ENCODE assay signal across 8 cellular contexts in the genomic region with DNA sequence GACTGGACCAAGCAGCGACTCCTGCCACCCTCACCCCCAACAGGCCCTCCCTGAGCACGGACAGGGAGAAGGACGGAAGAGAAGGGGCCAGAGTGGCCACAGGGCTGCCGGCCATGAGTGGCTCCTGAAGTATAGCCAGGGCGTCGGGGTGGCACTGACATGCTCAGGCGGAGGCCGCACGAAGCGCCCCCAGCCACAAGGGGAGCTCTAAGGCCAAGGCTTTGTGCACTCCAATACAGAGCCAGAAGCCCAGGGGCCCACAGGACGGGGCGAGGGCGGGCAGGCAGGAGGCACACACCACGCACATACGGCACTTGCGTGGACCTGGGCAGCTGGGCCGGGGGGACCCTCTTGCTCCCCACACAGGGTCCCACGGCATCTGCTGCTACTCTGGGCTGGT. TPM values are rescaled to one million over a fixed set of nuclear protein-coding genes. Genes with fewer than 3 reads are reported as not detected.
DNase-seq lines count a peak whose midpoint lies in the region; ATAC-seq, FAIRE-seq and TF ChIP-seq lines count a peak whose summit lies in the region.

No MANE protein-coding gene starts in this region.

- POLR2A ChIA-PET in BJ (lab: Charles Lee) = interaction anchor here (0.6 kb wide), 1 partner anchor 29 kb away, joined by 3 read pairs; no protein-coding TSS in a partner anchor
- POLR2A ChIA-PET in activated CD4-positive, alpha-beta memory T cell treated with anti-CD3 and anti-CD28 coated beads, Interleukin-2, amount 10 ng/mL, durations not matched to agents 7 days and 5 days (lab: Charles Lee) = interaction anchor here (1.1 to 34.9 kb wide), 3 partner anchors 7 to 298 kb away, joined by 4 to 3221 read pairs (median 283); partner anchors contain the start of gene KLF2

- TF ChIP-seq POLR2A in right lobe of liver (IDR thresholded peaks at IDR 0.05) = no peak

- TF ChIP-seq CTCF in BJ (IDR thresholded peaks at IDR 0.05; ENCODE audit: insufficient read depth, low read depth, low read length) (peak; percentile 46), right lobe of liver (IDR thresholded peaks at IDR 0.05) (peak in 3 of 4 donors; percentile 20 to 34 (median 23))

- DNase-seq in BJ (ENCODE audit: low read depth) = no peak
- peak; percentile 91 for DNase-seq in H7
- DNase-seq in activated CD4-positive, alpha-beta memory T cell treated with anti-CD3 and anti-CD28 coated beads, Interleukin-2, amount 10 ng/mL, durations not matched to agents 7 days and 5 days = peak; percentile 35
- no peak for DNase-seq in right lobe of liver
- no peak for DNase-seq in frontal cortex (ENCODE audit: low spot score in 2 of 2)

- no peaks in the 10 kb centered on the region for H3K9me3 ChIP-seq in right lobe of liver

- no peaks in the 10 kb centered on the region for H3K9me3 Mint-ChIP-seq in activated CD4-positive, alpha-beta memory T cell treated with anti-CD3 and anti-CD28 coated beads, Interleukin-2, amount 10 ng/mL, durations not matched to agents 7 days and 5 days

- H3K36me3 Mint-ChIP-seq in activated CD4-positive, alpha-beta memory T cell treated with anti-CD3 and anti-CD28 coated beads, Interleukin-2, amount 10 ng/mL, durations not matched to agents 7 days and 5 days (ENCODE audit: low read depth) = peaks cover 61% of the 10 kb centered on the region

- intact Hi-C loops in right lobe of liver (cut with DNase I) = no loop called here

- H3K27me3 ChIP-seq in BJ (ENCODE audit: control insufficient read depth, insufficient read depth, low read length) (no peaks in the 10 kb centered on the region), H7 (ENCODE audit: control insufficient read depth, insufficient read depth, low read length) (no peaks in the 10 kb centered on the region), right lobe of liver (no peaks in the 10 kb centered on the region)

- peaks cover 16% of the 10 kb centered on the region for H3K4me1 Mint-ChIP-seq in activated CD4-positive, alpha-beta memory T cell treated with anti-CD3 and anti-CD28 coated beads, Interleukin-2, amount 10 ng/mL, durations not matched to agents 7 days and 5 days

- CTCF ChIA-PET in BJ (lab: Yijun Ruan, JAX) = interaction anchor here (0.8 to 3.1 kb wide), 9 partner anchors 10 to 129 kb away, joined by 3 to 23 read pairs (median 4); no protein-coding TSS in a partner anchor
- CTCF ChIA-PET in activated CD4-positive, alpha-beta memory T cell treated with anti-CD3 and anti-CD28 coated beads, Interleukin-2, amount 10 ng/mL, durations not matched to agents 7 days and 5 days (lab: Charles Lee) = interaction anchor here (0.8 to 7.2 kb wide), 9 partner anchors 10 to 180 kb away, joined by 3 to 41 read pairs (median 8); partner anchors contain the start of genes AP1M1 and KLF2

- no peak for FAIRE-seq in frontal cortex (lab: Jason Lieb, UNC)

- no peak overlapping the region for H3K27ac Mint-ChIP-seq in activated CD4-positive, alpha-beta memory T cell treated with anti-CD3 and anti-CD28 coated beads, Interleukin-2, amount 10 ng/mL, durations not matched to agents 7 days and 5 days

- H3K4me3 Mint-ChIP-seq in activated CD4-positive, alpha-beta memory T cell treated with anti-CD3 and anti-CD28 coated beads, Interleukin-2, amount 10 ng/mL, durations not matched to agents 7 days and 5 days = no peak overlapping the region

- H3K27ac ChIP-seq in right lobe of liver = no peak overlapping the region

- WGBS in right lobe of liver (ENCODE audit: insufficient coverage, low coverage, low lambda C conversion rate, missing lambda C conversion rate) = 100% methylated on average over 1 of the region's 18 CpGs

- H3K4me1 ChIP-seq in right lobe of liver = peaks cover 0 to 33% (median 16%) of the 10 kb centered on the region in 4 donors

- H3K36me3 ChIP-seq in BJ (ENCODE audit: control insufficient read depth, insufficient read depth, low read length) (peaks cover 6% of the 10 kb centered on the region), H7 (replicated peaks; ENCODE audit: control insufficient read depth, insufficient read depth, low read length) (peaks cover 5% of the 10 kb centered on the region), right lobe of liver (peaks cover 0 to 13% (median under 1%) of the 10 kb centered on the region in 4 donors)

- H3K27me3 Mint-ChIP-seq in activated CD4-positive, alpha-beta memory T cell treated with anti-CD3 and anti-CD28 coated beads, Interleukin-2, amount 10 ng/mL, durations not matched to agents 7 days and 5 days = no peaks in the 10 kb centered on the region

- H3K4me3 ChIP-seq in BJ (ENCODE audit: low read depth, low read length) = no peak overlapping the region
- H3K4me3 ChIP-seq in H7 (ENCODE audit: insufficient read depth, low read depth, low read length) = no peak overlapping the region
- no peak overlapping the region for H3K4me3 ChIP-seq in right lobe of liver

- ATAC-seq in right lobe of liver (peak; percentile 12 to 46 (median 21)), HG02798 (IDR thresholded peaks at IDR 0.05; ENCODE audit: poor library complexity, unreplicated experiment) (no peak), HG03108 (IDR thresholded peaks at IDR 0.05; ENCODE audit: unreplicated experiment) (no peak), GM21619 (IDR thresholded peaks at IDR 0.05; ENCODE audit: unreplicated experiment) (no peak)

RNA-seq across cellular contexts. Expression of gene KLF2, which starts 52.0 kb away (rescaled TPM):
- 1.7 and 1.8 TPM in 2 replicates for polyA plus RNA-seq in BJ (2011; rRNA removed)
- polyA minus RNA-seq in BJ (2011; rRNA and poly(A)+ RNA removed) = 2.3 and 2.6 TPM in 2 replicates
- total RNA-seq in H7 (2014; rRNA removed; shearing (Covaris generic)) = not detected in 2 replicates
- total RNA-seq in activated CD4-positive, alpha-beta memory T cell treated with anti-CD3 and anti-CD28 coated beads, Interleukin-2, amount 10 ng/mL, durations not matched to agents 7 days and 5 days = 100 to 1,000 TPM; 410 to 423 TPM
- total RNA-seq in right lobe of liver (10 to 100 TPM in 1 of 6 experiments, 1 to 10 TPM in 5; 3.7 to 10.1 (median 4.8) TPM), frontal cortex (2.4 TPM)

Comparison
In these comparisons a context has a peak if more than half of its experiments do, and no peak if none do; other contexts are left out.
1. DNase-seq: peak in H7 (single experiment) and activated CD4-positive, alpha-beta memory T cell treated with anti-CD3 and anti-CD28 coated beads, Interleukin-2, amount 10 ng/mL, durations not matched to agents 7 days and 5 days (single experiment); none in BJ (single experiment), right lobe of liver (0 of 3) and frontal cortex (0 of 2).
2. ATAC-seq: peak in right lobe of liver (4 of 4); none in HG02798 (single experiment), HG03108 (single experiment) and GM21619 (single experiment).
3. RNA of gene KLF2, which starts 52.0 kb away (total RNA-seq): 410 to 423 TPM in activated CD4-positive, alpha-beta memory T cell treated with anti-CD3 and anti-CD28 coated beads, Interleukin-2, amount 10 ng/mL, durations not matched to agents 7 days and 5 days; 3.7 to 10.1 TPM in right lobe of liver, 2.4 TPM in frontal cortex (single experiment) and not detected in H7; every median in the first group is over 10 times any median in the second.